Comparison of ENCODE assay signal across 19 cellular contexts in the genomic region with DNA sequence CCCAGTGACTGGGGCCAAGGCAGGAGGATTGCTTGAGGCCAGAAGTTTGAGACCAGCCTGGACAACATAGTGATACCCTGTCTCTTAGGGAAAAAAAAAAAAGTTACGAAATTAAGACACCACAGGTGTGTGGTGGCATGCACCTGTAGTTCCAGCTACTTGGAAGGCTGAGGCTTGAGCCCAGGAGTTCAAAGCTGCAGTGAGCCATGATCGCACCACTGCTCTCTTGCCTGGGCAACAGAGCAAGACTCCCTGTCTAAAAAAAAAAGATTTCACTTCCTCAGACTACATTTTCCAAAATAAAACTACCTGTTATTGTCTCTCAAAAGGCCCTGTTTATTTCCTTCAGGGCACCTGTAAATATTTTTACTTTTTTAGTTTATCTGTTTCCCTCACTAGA.
DNase-seq lines count a peak whose midpoint lies in the region; ATAC-seq and FAIRE-seq lines count a peak whose summit lies in the region.
"Had no signal": no experiment of that assay in that cellular context is flagged by ENCODE, and none has a peak within 500 bp of the region (broad histone marks: within the 10 kb centered on the region; RNA-seq: fewer than 3 reads in every experiment).

No MANE protein-coding gene starts in this region.

- peak overlapping the region; percentile 35 to 94 (median 44) for H3K4me2 ChIP-seq in BLaER1 treated with 17β-estradiol and CSF1 and Interleukin-3, amounts not matched to agents 10 nM and 100 nM

- no peak for ATAC-seq in activated naive CD8-positive, alpha-beta T cell treated with anti-CD3 and anti-CD28 coated beads, Interleukin-2, amount 50 U/mL, for 24 hours
- ATAC-seq in GM19351 (IDR thresholded peaks at IDR 0.05; ENCODE audit: unreplicated experiment) (no peak), HG02870 (IDR thresholded peaks at IDR 0.05; ENCODE audit: unreplicated experiment) (no peak)
- ATAC-seq: HepG2; natural killer cell treated with Interleukin-12 subunit alpha and Interleukin-12 subunit beta and Interleukin-15 and Interleukin-18, amount 100 ng/mL, for 72 hours had no signal

- H4K20me1 ChIP-seq in BLaER1 treated with 17β-estradiol and CSF1 and Interleukin-3, amounts not matched to agents 10 nM and 100 nM = peaks cover 0 to 18% (median under 1%) of the 10 kb centered on the region in 11 experiments; a peak in 5 of 22 replicates

- peaks cover 37 to 63% (median 47%) of the 10 kb centered on the region in 11 experiments for H3K36me3 ChIP-seq in BLaER1 treated with 17β-estradiol and CSF1 and Interleukin-3, amounts not matched to agents 10 nM and 100 nM

- H3K9me3 Mint-ChIP-seq in activated naive CD8-positive, alpha-beta T cell treated with anti-CD3 and anti-CD28 coated beads, Interleukin-2, amount 50 U/mL, for 24 hours = no peaks in the 10 kb centered on the region
- H3K9me3 Mint-ChIP-seq: natural killer cell treated with Interleukin-12 subunit alpha and Interleukin-12 subunit beta and Interleukin-15 and Interleukin-18, amount 100 ng/mL, for 72 hours had no signal

- no peaks in the 10 kb centered on the region for H3K9me3 ChIP-seq in BLaER1 treated with 17β-estradiol and CSF1 and Interleukin-3, amounts not matched to agents 10 nM and 100 nM (replicated peaks in 1 of 11)

- peak; percentile 86 for FAIRE-seq in GM19239 (lab: Jason Lieb, UNC)
- FAIRE-seq: bronchial epithelial cell, H54, HepG2, urothelium cell line had no signal

- peak overlapping the region in 8 of 11 experiments; percentile 0 to 99 (median 26); a peak in 5 of 22 replicates for H3K27ac ChIP-seq in BLaER1 treated with 17β-estradiol and CSF1 and Interleukin-3, amounts not matched to agents 10 nM and 100 nM
- peak overlapping the region in 12 of 21 experiments; percentile 4 to 99 (median 74) for H3K27ac ChIP-seq in skin epidermis

- no peaks in the 10 kb centered on the region for H3K27me3 Mint-ChIP-seq in activated naive CD8-positive, alpha-beta T cell treated with anti-CD3 and anti-CD28 coated beads, Interleukin-2, amount 50 U/mL, for 24 hours
- H3K27me3 Mint-ChIP-seq: natural killer cell treated with Interleukin-12 subunit alpha and Interleukin-12 subunit beta and Interleukin-15 and Interleukin-18, amount 100 ng/mL, for 72 hours had no signal

- no peak for DNase-seq in GM19239 (ENCODE audit: insufficient read length, low spot score)
- no peak for DNase-seq in activated naive CD8-positive, alpha-beta T cell treated with anti-CD3 and anti-CD28 coated beads, Interleukin-2, amount 50 U/mL, for 24 hours
- no peak for DNase-seq in midbrain (lab: John Stamatoyannopoulos, UW)
- DNase-seq: activated CD4-positive, alpha-beta T cell treated with anti-CD3 and anti-CD28 coated beads, Interleukin-2, amount 50 U/mL, for 1 hour; activated effector memory CD4-positive, alpha-beta T cell treated with Interleukin-2 at 50 U/mL for 16 hours; C1 segment of cervical spinal cord; DMS79 treated with DMSO at 0.1 percent for 48 hours; foreskin fibroblast; NCI-H1092; T-helper 9 cell had no signal

- no peak overlapping the region for H3K4me3 ChIP-seq in BLaER1 treated with 17β-estradiol and CSF1 and Interleukin-3, amounts not matched to agents 10 nM and 100 nM
- H3K4me3 ChIP-seq in skin epidermis = no peak overlapping the region

- H3K9ac ChIP-seq in BLaER1 treated with 17β-estradiol and CSF1 and Interleukin-3, amounts not matched to agents 10 nM and 100 nM = peak overlapping the region in 4 of 11 experiments; percentile 2 to 15 (median 8); a peak in 2 of 22 replicates

- H3K4me1 Mint-ChIP-seq in activated naive CD8-positive, alpha-beta T cell treated with anti-CD3 and anti-CD28 coated beads, Interleukin-2, amount 50 U/mL, for 24 hours = peaks cover 49% of the 10 kb centered on the region

- H3K4me1 ChIP-seq in BLaER1 treated with 17β-estradiol and CSF1 and Interleukin-3, amounts not matched to agents 10 nM and 100 nM = peaks cover 36 to 60% (median 47%) of the 10 kb centered on the region in 10 experiments

- no peak overlapping the region for H3K4me3 Mint-ChIP-seq in activated naive CD8-positive, alpha-beta T cell treated with anti-CD3 and anti-CD28 coated beads, Interleukin-2, amount 50 U/mL, for 24 hours
- H3K4me3 Mint-ChIP-seq: natural killer cell treated with Interleukin-12 subunit alpha and Interleukin-12 subunit beta and Interleukin-15 and Interleukin-18, amount 100 ng/mL, for 72 hours had no signal

- H3K36me3 Mint-ChIP-seq in activated naive CD8-positive, alpha-beta T cell treated with anti-CD3 and anti-CD28 coated beads, Interleukin-2, amount 50 U/mL, for 24 hours (ENCODE audit: low read depth) = peaks cover 31% of the 10 kb centered on the region

- no peaks in the 10 kb centered on the region for H3K27me3 ChIP-seq in BLaER1 treated with 17β-estradiol and CSF1 and Interleukin-3, amounts not matched to agents 10 nM and 100 nM

- H3K27ac Mint-ChIP-seq in activated naive CD8-positive, alpha-beta T cell treated with anti-CD3 and anti-CD28 coated beads, Interleukin-2, amount 50 U/mL, for 24 hours = peak overlapping the region; percentile 70
